In genomic region chr3:126936110-126936509, GRCh38 we compare ENCODE assay signal across 14 cellular contexts. TPM values are rescaled to one million over a fixed set of nuclear protein-coding genes. Genes with fewer than 3 reads are reported as not detected.
DNase-seq lines count a peak whose midpoint lies in the region; ATAC-seq, FAIRE-seq and TF ChIP-seq lines count a peak whose summit lies in the region.
"Had no signal": no experiment of that assay in that cellular context is flagged by ENCODE, and none has a peak within 500 bp of the region (broad histone marks: within the 10 kb centered on the region; RNA-seq: fewer than 3 reads in every experiment).

No MANE protein-coding gene starts in this region.

- no peaks in the 10 kb centered on the region for H3K9me3 Mint-ChIP-seq in activated naive CD8-positive, alpha-beta T cell treated with anti-CD3 and anti-CD28 coated beads, Interleukin-2, amount 10 ng/mL, durations not matched to agents 7 days and 5 days
- no peaks in the 10 kb centered on the region for H3K9me3 Mint-ChIP-seq in activated naive CD8-positive, alpha-beta T cell treated with anti-CD3 and anti-CD28 coated beads, Interleukin-2, amount 50 U/mL, for 24 hours
- H3K9me3 Mint-ChIP-seq: CD4-positive, CD25-positive, alpha-beta regulatory T cell had no signal

- no peak for FAIRE-seq in H1 (lab: Jason Lieb, UNC)

- TF ChIP-seq CTCF in H1 (IDR thresholded peaks at IDR 0.05; ENCODE audit: control extremely low read depth in 1 of 3, insufficient read depth in 1 of 3, low read depth in 1 of 3, low read length in 3 of 3) (no peak), body of pancreas (IDR thresholded peaks at IDR 0.05) (no peak)

- H3K36me3 Mint-ChIP-seq in activated naive CD8-positive, alpha-beta T cell treated with anti-CD3 and anti-CD28 coated beads, Interleukin-2, amount 10 ng/mL, durations not matched to agents 7 days and 5 days, result no peaks in the 10 kb centered on the region
- no peaks in the 10 kb centered on the region for H3K36me3 Mint-ChIP-seq in activated naive CD8-positive, alpha-beta T cell treated with anti-CD3 and anti-CD28 coated beads, Interleukin-2, amount 50 U/mL, for 24 hours (ENCODE audit: low read depth)
- H3K36me3 Mint-ChIP-seq: CD4-positive, CD25-positive, alpha-beta regulatory T cell had no signal

- H3K27ac ChIP-seq in H1 (ENCODE audit: low read depth, low read length) (no peak overlapping the region), neuronal stem cell (replicated peaks; ENCODE audit: low read length) (no peak overlapping the region), aorta (ENCODE audit: low read depth in 1 of 2, low read length in 2 of 2) (no peak overlapping the region), body of pancreas (no peak overlapping the region)
- H3K27ac ChIP-seq: BLaER1 treated with 17β-estradiol and CSF1 and Interleukin-3, amounts not matched to agents 10 nM and 100 nM had no signal

- DNase-seq in activated naive CD8-positive, alpha-beta T cell treated with anti-CD3 and anti-CD28 coated beads, Interleukin-2, amount 10 ng/mL, durations not matched to agents 7 days and 5 days, result no peak
- no peak for DNase-seq in activated naive CD8-positive, alpha-beta T cell treated with anti-CD3 and anti-CD28 coated beads, Interleukin-2, amount 50 U/mL, for 24 hours
- no peak for DNase-seq in H1 (ENCODE audit: low read depth in 1 of 2, low spot score in 2 of 2)
- DNase-seq in neuronal stem cell (ENCODE audit: low spot score), result no peak
- DNase-seq in aorta, result peak; percentile 11 to 37
- DNase-seq in Right ventricle myocardium inferior (ENCODE audit: missing footprints), result no peak
- DNase-seq in occipital lobe (lab: John Stamatoyannopoulos, UW), result no peak
- DNase-seq in body of pancreas, result no peak
- DNase-seq: ACHN; Calu3; CD4-positive, CD25-positive, alpha-beta regulatory T cell; DMS 273 treated with DMSO at 0.1 percent for 48 hours; H7 had no signal

- peak overlapping the region; percentile 19 for H3K4me3 Mint-ChIP-seq in activated naive CD8-positive, alpha-beta T cell treated with anti-CD3 and anti-CD28 coated beads, Interleukin-2, amount 10 ng/mL, durations not matched to agents 7 days and 5 days
- no peak overlapping the region for H3K4me3 Mint-ChIP-seq in activated naive CD8-positive, alpha-beta T cell treated with anti-CD3 and anti-CD28 coated beads, Interleukin-2, amount 50 U/mL, for 24 hours
- H3K4me3 Mint-ChIP-seq: CD4-positive, CD25-positive, alpha-beta regulatory T cell had no signal

- H3K56ac ChIP-seq in H1 (replicated peaks; ENCODE audit: insufficient read length, low read depth, low read length), result no peak overlapping the region

- no peaks in the 10 kb centered on the region for H3K23me2 ChIP-seq in H1 (ENCODE audit: low read depth, low read length)

- H3K4me1 ChIP-seq in H1 (replicated peaks in 1 of 4; ENCODE audit: control insufficient read depth in 3 of 4, insufficient read depth in 4 of 4, low read length in 3 of 4) (no peaks in the 10 kb centered on the region), neuronal stem cell (ENCODE audit: control insufficient read depth in 2 of 2, insufficient read depth in 1 of 2, low read depth in 1 of 2, low read length in 2 of 2) (peaks cover 12 to 21% of the 10 kb centered on the region in 2 donors), aorta (ENCODE audit: control insufficient read depth in 1 of 2, insufficient read depth in 2 of 2, low read length in 2 of 2) (no peaks in the 10 kb centered on the region), body of pancreas (peaks cover 7% of the 10 kb centered on the region)

- no peaks in the 10 kb centered on the region for H3K36me3 ChIP-seq in H1 (ENCODE audit: control insufficient read depth in 2 of 4, insufficient read depth in 4 of 4, low read length in 3 of 4)
- no peaks in the 10 kb centered on the region for H3K36me3 ChIP-seq in neuronal stem cell (replicated peaks in 1 of 2; ENCODE audit: control insufficient read depth in 2 of 2, insufficient read depth in 2 of 2, low read length in 2 of 2)
- no peaks in the 10 kb centered on the region for H3K36me3 ChIP-seq in aorta (ENCODE audit: control insufficient read depth in 1 of 2, insufficient read depth in 2 of 2, low read length in 1 of 2)
- H3K36me3 ChIP-seq in body of pancreas (replicated peaks in 1 of 2; ENCODE audit: insufficient read depth in 1 of 2, low read depth in 2 of 2), result no peaks in the 10 kb centered on the region
- H3K36me3 ChIP-seq: BLaER1 treated with 17β-estradiol and CSF1 and Interleukin-3, amounts not matched to agents 10 nM and 100 nM had no signal

- no peaks in the 10 kb centered on the region for H4K20me1 ChIP-seq in H1 (replicated peaks in 1 of 2; ENCODE audit: control insufficient read depth in 1 of 2, insufficient read depth in 2 of 2, low read length in 2 of 2)

- no peak overlapping the region for H2AFZ ChIP-seq in H1 (ENCODE audit: low read length)
- no peak overlapping the region for H2AFZ ChIP-seq in neuronal stem cell (ENCODE audit: low read length)

- H3K14ac ChIP-seq in H1 (ENCODE audit: insufficient read length), result no peak overlapping the region
- no peak overlapping the region for H3K14ac ChIP-seq in neuronal stem cell (ENCODE audit: low read length)

- H2BK15ac ChIP-seq in H1 (ENCODE audit: low read length), result no peak overlapping the region
- H2BK15ac ChIP-seq in neuronal stem cell (ENCODE audit: low read length), result no peak overlapping the region

- H2AK5ac ChIP-seq in H1 (ENCODE audit: low read depth, low read length), result no peak overlapping the region
- no peak overlapping the region for H2AK5ac ChIP-seq in neuronal stem cell (ENCODE audit: low read depth, low read length)

- no peak for TF ChIP-seq RAD21 in H1 (IDR thresholded peaks at IDR 0.05 in 1 of 2, conservative IDR thresholded peaks at IDR 0.05 in 1 of 2; ENCODE audit: low read depth in 2 of 2, low read length in 2 of 2)

- H3K27ac Mint-ChIP-seq in activated naive CD8-positive, alpha-beta T cell treated with anti-CD3 and anti-CD28 coated beads, Interleukin-2, amount 10 ng/mL, durations not matched to agents 7 days and 5 days, result no peak overlapping the region
- no peak overlapping the region for H3K27ac Mint-ChIP-seq in activated naive CD8-positive, alpha-beta T cell treated with anti-CD3 and anti-CD28 coated beads, Interleukin-2, amount 50 U/mL, for 24 hours

- H3K4me3 ChIP-seq in H1 (ENCODE audit: extremely low read depth in 1 of 4, insufficient read depth in 2 of 4, low read depth in 3 of 4, low read length in 4 of 4), result no peak overlapping the region
- H3K4me3 ChIP-seq in neuronal stem cell (ENCODE audit: low read length in 2 of 2), result no peak overlapping the region
- no peak overlapping the region for H3K4me3 ChIP-seq in aorta (ENCODE audit: low read length in 2 of 2)
- no peak overlapping the region for H3K4me3 ChIP-seq in body of pancreas
- H3K4me3 ChIP-seq: BLaER1 treated with 17β-estradiol and CSF1 and Interleukin-3, amounts not matched to agents 10 nM and 100 nM had no signal

- intact Hi-C loops in aorta (cut with DNase I) (no loop called here), Right ventricle myocardium inferior (cut with DNase I) (no loop called here), body of pancreas (cut with DNase I) (no loop called here)

- peaks cover 4% of the 10 kb centered on the region for H3K27me3 Mint-ChIP-seq in activated naive CD8-positive, alpha-beta T cell treated with anti-CD3 and anti-CD28 coated beads, Interleukin-2, amount 10 ng/mL, durations not matched to agents 7 days and 5 days
- no peaks in the 10 kb centered on the region for H3K27me3 Mint-ChIP-seq in activated naive CD8-positive, alpha-beta T cell treated with anti-CD3 and anti-CD28 coated beads, Interleukin-2, amount 50 U/mL, for 24 hours
- H3K27me3 Mint-ChIP-seq: CD4-positive, CD25-positive, alpha-beta regulatory T cell had no signal

- H3K27me3 ChIP-seq in H1 (replicated peaks in 1 of 4; ENCODE audit: control insufficient read depth in 3 of 4, extremely low read depth in 1 of 4, insufficient read depth in 3 of 4, low read length in 3 of 4), result no peaks in the 10 kb centered on the region
- no peaks in the 10 kb centered on the region for H3K27me3 ChIP-seq in neuronal stem cell (ENCODE audit: control insufficient read depth in 3 of 3, insufficient read depth in 3 of 3, low read depth in 1 of 3, low read length in 3 of 3)
- no peaks in the 10 kb centered on the region for H3K27me3 ChIP-seq in aorta (ENCODE audit: control insufficient read depth in 1 of 2, insufficient read depth in 2 of 2, low read length in 1 of 2)
- H3K27me3 ChIP-seq in body of pancreas, result no peaks in the 10 kb centered on the region

- H4K91ac ChIP-seq in H1 (replicated peaks; ENCODE audit: insufficient read length, low read length) (peak overlapping the region; percentile 27), neuronal stem cell (ENCODE audit: low read depth, low read length, poor library complexity) (no peak overlapping the region)

- ATAC-seq in activated naive CD8-positive, alpha-beta T cell treated with anti-CD3 and anti-CD28 coated beads, Interleukin-2, amount 10 ng/mL, durations not matched to agents 7 days and 5 days (ENCODE audit: low read depth), result peak; percentile 63
- no peak for ATAC-seq in activated naive CD8-positive, alpha-beta T cell treated with anti-CD3 and anti-CD28 coated beads, Interleukin-2, amount 50 U/mL, for 24 hours
- ATAC-seq in aorta (ENCODE audit: low FRiP score), result no peak
- no peak for ATAC-seq in Right ventricle myocardium inferior
- no peak for ATAC-seq in body of pancreas

- no peak overlapping the region for H3K18ac ChIP-seq in H1 (ENCODE audit: extremely low read depth, low read length)
- H3K18ac ChIP-seq in neuronal stem cell (ENCODE audit: low read length), result peak overlapping the region; percentile 31

- no peak overlapping the region for H2BK120ac ChIP-seq in H1 (replicated peaks; ENCODE audit: low read depth, low read length)
- no peak overlapping the region for H2BK120ac ChIP-seq in neuronal stem cell (ENCODE audit: low read depth, low read length)

- H3K23ac ChIP-seq in H1 (ENCODE audit: insufficient read length), result no peak overlapping the region
- no peak overlapping the region for H3K23ac ChIP-seq in neuronal stem cell (ENCODE audit: low read depth, low read length, poor library complexity)

- CTCF ChIA-PET in H1 (lab: Charles Lee; ENCODE audit: partially characterized antibody), result interaction anchor here (0.8 to 4.6 kb wide), 5 partner anchors 10 to 125 kb away, joined by 3 to 24 read pairs (median 4); no protein-coding TSS in a partner anchor

- no peak overlapping the region for H3K4ac ChIP-seq in H1 (replicated peaks; ENCODE audit: insufficient read length, low read depth, low read length)
- H3K4ac ChIP-seq in neuronal stem cell (ENCODE audit: low read length), result no peak overlapping the region

- POLR2A ChIA-PET in activated naive CD8-positive, alpha-beta T cell treated with anti-CD3 and anti-CD28 coated beads, Interleukin-2, amount 10 ng/mL, durations not matched to agents 7 days and 5 days (lab: Charles Lee), result interaction anchor here (2.1 kb wide), 1 partner anchor 24 kb away, joined by 5 read pairs; no protein-coding TSS in a partner anchor
- POLR2A ChIA-PET in H1 (lab: Charles Lee; ENCODE audit: partially characterized antibody), result no interaction called here

- no peak overlapping the region for H2BK20ac ChIP-seq in H1 (ENCODE audit: low read length)

- H4K5ac ChIP-seq in H1 (ENCODE audit: insufficient read length, low read depth, low read length), result no peak overlapping the region

- TF ChIP-seq POLR2A in H1 (IDR thresholded peaks at IDR 0.05; ENCODE audit: control extremely low read depth in 1 of 2, low read depth in 2 of 2, low read length in 2 of 2) (no peak), body of pancreas (IDR thresholded peaks at IDR 0.05) (no peak)

- no peaks in the 10 kb centered on the region for H3K9me3 ChIP-seq in H1 (ENCODE audit: insufficient read depth in 2 of 2, low read depth in 1 of 2, low read length in 1 of 2)
- H3K9me3 ChIP-seq in neuronal stem cell (replicated peaks in 1 of 2; ENCODE audit: control insufficient read depth in 2 of 2, insufficient read depth in 1 of 2, low read depth in 1 of 2, low read length in 2 of 2), result no peaks in the 10 kb centered on the region
- no peaks in the 10 kb centered on the region for H3K9me3 ChIP-seq in aorta (ENCODE audit: control insufficient read depth, low read length)
- no peaks in the 10 kb centered on the region for H3K9me3 ChIP-seq in body of pancreas
- H3K9me3 ChIP-seq: BLaER1 treated with 17β-estradiol and CSF1 and Interleukin-3, amounts not matched to agents 10 nM and 100 nM had no signal

- no peaks in the 10 kb centered on the region for H3K79me2 ChIP-seq in H1 (ENCODE audit: control insufficient read depth in 1 of 2, insufficient read depth in 2 of 2, low read length in 2 of 2)

- no peak overlapping the region for H4K8ac ChIP-seq in H1 (ENCODE audit: extremely low read depth, insufficient read depth, low read length)
- no peak overlapping the region for H4K8ac ChIP-seq in neuronal stem cell (ENCODE audit: low read depth, low read length)

- 86% methylated on average over 3 of the region's 3 CpGs; no CpG with 5 or more reads in 1 of the 2 experiments for WGBS in H1 (ENCODE audit: extremely low coverage in 1 of 2, insufficient coverage in 1 of 2, insufficient read length in 1 of 2, insufficient replicate concordance in 2 of 2, low coverage in 1 of 2, low lambda C conversion rate in 2 of 2, missing lambda C conversion rate in 1 of 2), 2 experiments
- no CpG with 5 or more reads among the region's 3 CpGs for WGBS in neuronal stem cell (ENCODE audit: extremely low coverage in 2 of 2, insufficient read length in 2 of 2, insufficient replicate concordance in 1 of 2), 2 donors
- 85 to 92% methylated on average over 3 of the region's 3 CpGs for WGBS in aorta, 2 donors
- 88 to 91% methylated on average over 3 of the region's 3 CpGs for WGBS in body of pancreas, 2 donors

- H3K9ac ChIP-seq in H1 (replicated peaks in 1 of 4; ENCODE audit: extremely low read depth in 1 of 4, low read depth in 3 of 4, low read length in 3 of 4), result no peak overlapping the region
- H3K9ac ChIP-seq in neuronal stem cell (ENCODE audit: low read depth, low read length, poor library complexity), result no peak overlapping the region
- H3K9ac ChIP-seq: BLaER1 treated with 17β-estradiol and CSF1 and Interleukin-3, amounts not matched to agents 10 nM and 100 nM had no signal

- H3K4me2 ChIP-seq in H1 (ENCODE audit: insufficient read depth in 1 of 2, low read depth in 2 of 2, low read length in 2 of 2) (no peak overlapping the region), neuronal stem cell (ENCODE audit: insufficient read depth, low read length, poor library complexity, severe bottlenecking) (no peak overlapping the region)

- no peak for TF ChIP-seq EP300 in H1 (IDR thresholded peaks at IDR 0.05; ENCODE audit: borderline replicate concordance in 1 of 2, low read depth in 2 of 2, low read length in 2 of 2)

- H3K79me1 ChIP-seq in H1 (ENCODE audit: low read depth, low read length), result peaks cover 4% of the 10 kb centered on the region; the same call in 1 of the 2 replicates
- H3K79me1 ChIP-seq in neuronal stem cell (ENCODE audit: low read depth, low read length), result peaks cover 3% of the 10 kb centered on the region

- H2BK12ac ChIP-seq in H1 (ENCODE audit: low read depth, low read length) (no peak overlapping the region), neuronal stem cell (ENCODE audit: low read length) (no peak overlapping the region)

- H3K4me1 Mint-ChIP-seq in activated naive CD8-positive, alpha-beta T cell treated with anti-CD3 and anti-CD28 coated beads, Interleukin-2, amount 10 ng/mL, durations not matched to agents 7 days and 5 days, result peaks cover 18% of the 10 kb centered on the region
- H3K4me1 Mint-ChIP-seq in activated naive CD8-positive, alpha-beta T cell treated with anti-CD3 and anti-CD28 coated beads, Interleukin-2, amount 50 U/mL, for 24 hours, result no peaks in the 10 kb centered on the region
- H3K4me1 Mint-ChIP-seq: CD4-positive, CD25-positive, alpha-beta regulatory T cell had no signal

- H2BK5ac ChIP-seq in H1 (ENCODE audit: low read depth, low read length) (no peak overlapping the region), neuronal stem cell (ENCODE audit: low read length) (no peak overlapping the region)

RNA-seq across cellular contexts. Expression of gene PLXNA1, which starts 46.8 kb away (rescaled TPM):
- total RNA-seq in activated naive CD8-positive, alpha-beta T cell treated with anti-CD3 and anti-CD28 coated beads, Interleukin-2, amount 10 ng/mL, durations not matched to agents 7 days and 5 days, result 1 to 10 TPM; 5.7 to 5.8 TPM
- total RNA-seq in H1 (2021; fragmentation: NEBNext Ultra II Directional; extraction: Animal tissue kit (Norgen Biotek cat#: 25700)), result 47.5 and 50.8 TPM in 2 replicates
- polyA plus RNA-seq in H1 (2011; rRNA removed) (54.9 and 81.4 TPM in 2 replicates), aorta (10 to 100 TPM in 1 of 2 donors, 1 to 10 TPM in 1; 6.0 to 13.9 TPM)
- 51.2 TPM for polyA plus RNA-seq in H1 (2011; cell fraction: cytosol; rRNA removed)
- polyA plus RNA-seq in H1 (2011; cell fraction: nucleus; rRNA removed), result 191 TPM
- 36.1 to 53.1 TPM (median 42.4 TPM) in 4 replicates for polyA plus RNA-seq in H1 (2012, experiment 1 of 2)
- polyA plus RNA-seq in H1 (2012, experiment 2 of 2), result 26.1 TPM
- 40.4 TPM for polyA plus RNA-seq in H1 (2013, experiment 1 of 2)
- 38.5 TPM for polyA plus RNA-seq in H1 (2013, experiment 2 of 2)
- 104 and 131 TPM in 2 replicates for polyA minus RNA-seq in H1 (2011; rRNA and poly(A)+ RNA removed)
- 53.8 TPM for polyA minus RNA-seq in H1 (2011; cell fraction: cytosol; rRNA and poly(A)+ RNA removed)
- 70.5 TPM for polyA minus RNA-seq in H1 (2011; cell fraction: nucleus; rRNA and poly(A)+ RNA removed)
- polyA plus RNA-seq in neuronal stem cell (2013, experiment 1 of 2), result 31.7 TPM
- polyA plus RNA-seq in neuronal stem cell (2013, experiment 2 of 2), result 32.1 TPM
- total RNA-seq in aorta (10 to 100 TPM; 28.7 to 51.3 TPM), Right ventricle myocardium inferior (29.6 TPM), occipital lobe (47.7 TPM), body of pancreas (10 to 100 TPM; 13.2 to 25.1 TPM)

Comparison
In these comparisons a context has a peak if more than half of its experiments do, and no peak if none do; other contexts are left out.
1. DNase-seq: peak in aorta (2 of 2); none in activated naive CD8-positive, alpha-beta T cell treated with anti-CD3 and anti-CD28 coated beads, Interleukin-2, amount 10 ng/mL, durations not matched to agents 7 days and 5 days (single experiment), activated naive CD8-positive, alpha-beta T cell treated with anti-CD3 and anti-CD28 coated beads, Interleukin-2, amount 50 U/mL, for 24 hours (single experiment), H1 (0 of 2), neuronal stem cell (single experiment), Right ventricle myocardium inferior (single experiment), occipital lobe (single experiment) and body of pancreas (0 of 4).